ENCODE assay signal across 8 cellular contexts in genomic region chr5:179700401-179700918, GRCh38. TPM values are rescaled to one million over a fixed set of nuclear protein-coding genes. Genes with fewer than 3 reads are reported as not detected.
DNase-seq lines count a peak whose midpoint lies in the region; ATAC-seq and TF ChIP-seq lines count a peak whose summit lies in the region.

No MANE protein-coding gene starts in this region.

- H3K27ac Mint-ChIP-seq in Calu3 (ENCODE audit: unreplicated experiment) (peak overlapping the region; percentile 99), nephron progenitor cell (no peak overlapping the region)

- DNase-seq in Calu3 (peak; percentile 24), MV-4-11 (lab: John Stamatoyannopoulos, UW) (peak; percentile 21), choroid plexus epithelial cell (ENCODE audit: low read depth) (peak; percentile 23), nephron progenitor cell (no peak), HK-2 (ENCODE audit: unreplicated experiment) (no peak), DMS 273 treated with DMSO at 0.1 percent for 48 hours (lab: John Stamatoyannopoulos, UW) (no peak), inferior parietal cortex (ENCODE audit: extremely low spot score) (no peak)

- ATAC-seq in GM18868 (IDR thresholded peaks at IDR 0.05; ENCODE audit: unreplicated experiment) = no peak

- peaks cover 83% of the 10 kb centered on the region for H3K36me3 Mint-ChIP-seq in Calu3 (ENCODE audit: insufficient read depth, unreplicated experiment)
- peaks cover 42% of the 10 kb centered on the region for H3K36me3 Mint-ChIP-seq in nephron progenitor cell (ENCODE audit: low read depth)

- intact Hi-C loops in Calu3 (cut with micrococcal nuclease; ENCODE audit: unreplicated experiment) = no loop called here

- H3K4me1 Mint-ChIP-seq in Calu3 (ENCODE audit: low read depth, unreplicated experiment) (peaks cover 49% of the 10 kb centered on the region), nephron progenitor cell (peaks cover 59% of the 10 kb centered on the region)

- H3K4me3 Mint-ChIP-seq in Calu3 (ENCODE audit: low read depth, unreplicated experiment) (peak overlapping the region; percentile 98), nephron progenitor cell (peak overlapping the region; percentile 98)

- TF ChIP-seq CTCF in Calu3 (IDR thresholded peaks at IDR 0.05; ENCODE audit: unreplicated experiment) = no peak
- no peak for TF ChIP-seq CTCF in choroid plexus epithelial cell (conservative IDR thresholded peaks at IDR 0.05; ENCODE audit: low read depth, low read length)
- TF ChIP-seq CTCF in nephron progenitor cell (IDR thresholded peaks at IDR 0.05) = no peak

- CTCF ChIA-PET in Calu3 (lab: Charles Lee) = interaction anchor here (0.7 to 0.9 kb wide), 2 partner anchors 20 to 22 kb away, joined by 3 to 7 read pairs; partner anchors contain the start of gene CBY3

- no TSS peak for BruUV-seq in Calu3 (replicated peaks; lab: Mats Ljungman, UMichigan)

- H3K4me3 ChIP-seq in choroid plexus epithelial cell (ENCODE audit: low read depth, low read length) = peak overlapping the region; percentile 96

- H3K9me3 Mint-ChIP-seq in Calu3 (ENCODE audit: low read depth, unreplicated experiment) (no peaks in the 10 kb centered on the region), nephron progenitor cell (peaks cover 11% of the 10 kb centered on the region)

- H3K27me3 Mint-ChIP-seq in Calu3 (ENCODE audit: unreplicated experiment) (no peaks in the 10 kb centered on the region), nephron progenitor cell (ENCODE audit: low read depth, poor library complexity) (no peaks in the 10 kb centered on the region)

RNA-seq across cellular contexts. Expression of gene CANX, which starts 1.7 kb away (rescaled TPM):
- total RNA-seq in Calu3 (2022) = 1,253 and 1,434 TPM in 2 replicates

RNA-seq across cellular contexts. Expression of gene CBY3, which starts 19.6 kb away (rescaled TPM):
- total RNA-seq in Calu3 (2022) = not detected in 2 replicates

RNA-seq across cellular contexts. Expression of gene MAML1, which starts 32.2 kb away (rescaled TPM):
- total RNA-seq in Calu3 (2022) = 37.0 and 38.5 TPM in 2 replicates

Comparison
In these comparisons a context has a peak if more than half of its experiments do, and no peak if none do; other contexts are left out.
1. DNase-seq: peak in Calu3 (single experiment), MV-4-11 (single experiment) and choroid plexus epithelial cell (single experiment); none in nephron progenitor cell (single experiment), HK-2 (single experiment), DMS 273 treated with DMSO at 0.1 percent for 48 hours (single experiment) and inferior parietal cortex (single experiment).